Comparison of ENCODE assay signal across 22 cellular contexts in the genomic region with DNA sequence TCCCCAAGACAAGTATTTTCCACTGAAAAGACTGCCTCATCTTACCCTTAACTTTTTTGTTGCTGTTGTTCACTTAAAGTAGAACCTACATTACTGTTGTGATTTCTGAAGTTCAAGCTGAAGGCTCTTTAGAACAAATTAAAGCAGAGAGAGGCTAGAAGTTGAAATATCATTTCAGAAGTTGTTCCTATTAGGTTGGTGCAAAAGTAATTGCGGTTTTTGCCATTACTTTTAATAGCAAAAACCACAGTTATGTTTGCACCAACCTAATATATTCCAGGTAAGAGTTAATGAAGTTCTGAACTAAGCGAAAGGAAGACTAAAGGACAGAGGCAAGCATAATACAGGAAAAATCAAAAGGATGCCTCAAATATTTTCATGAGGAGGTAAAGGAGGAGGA.
A peak's percentile ranks its signal among the peaks of the same experiment; 100 is the strongest.
DNase-seq lines count a peak whose midpoint lies in the region; ATAC-seq, FAIRE-seq and TF ChIP-seq lines count a peak whose summit lies in the region.
"Had no signal": no experiment of that assay in that cellular context is flagged by ENCODE, and none has a peak within 500 bp of the region (broad histone marks: within the 10 kb centered on the region; RNA-seq: fewer than 3 reads in every experiment).

No MANE protein-coding gene starts in this region.

- no peak overlapping the region for H3K4me2 ChIP-seq in HepG2 (ENCODE audit: low read depth, low read length)
- no peak overlapping the region for H3K4me2 ChIP-seq in H1 (ENCODE audit: insufficient read depth in 1 of 2, low read depth in 2 of 2, low read length in 2 of 2)

- H3K27me3 ChIP-seq in HepG2 (ENCODE audit: control insufficient read depth in 1 of 2, insufficient read depth in 2 of 2, low read length in 2 of 2) (no peaks in the 10 kb centered on the region), right lobe of liver (no peaks in the 10 kb centered on the region), H1 (replicated peaks in 1 of 4; ENCODE audit: control insufficient read depth in 3 of 4, extremely low read depth in 1 of 4, insufficient read depth in 3 of 4, low read length in 3 of 4) (no peaks in the 10 kb centered on the region)

- TF ChIP-seq CTCF in HepG2 (CRISPR knock-in tag; IDR thresholded peaks at IDR 0.05) (no peak), right lobe of liver (IDR thresholded peaks at IDR 0.05) (no peak), H1 (IDR thresholded peaks at IDR 0.05; ENCODE audit: control extremely low read depth in 1 of 3, insufficient read depth in 1 of 3, low read depth in 1 of 3, low read length in 3 of 3) (no peak)

- H2AK5ac ChIP-seq in H1 (ENCODE audit: low read depth, low read length): no peak overlapping the region

- no peak overlapping the region for H2BK15ac ChIP-seq in H1 (ENCODE audit: low read length)

- ATAC-seq in HepG2 (no peak), right lobe of liver (no peak), HG03565 (IDR thresholded peaks at IDR 0.05; ENCODE audit: unreplicated experiment) (no peak), HG02759 (IDR thresholded peaks at IDR 0.05; ENCODE audit: unreplicated experiment) (no peak)
- ATAC-seq: Panc1 had no signal

- WGBS in HepG2 (ENCODE audit: low lambda C conversion rate): 41% methylated on average over 2 of the region's 2 CpGs
- WGBS in right lobe of liver (ENCODE audit: insufficient coverage, low coverage, low lambda C conversion rate, missing lambda C conversion rate): 49% methylated on average over 2 of the region's 2 CpGs
- 69% methylated on average over 2 of the region's 2 CpGs; no CpG with 5 or more reads in 1 of the 2 experiments for WGBS in H1 (ENCODE audit: extremely low coverage in 1 of 2, insufficient coverage in 1 of 2, insufficient read length in 1 of 2, insufficient replicate concordance in 2 of 2, low coverage in 1 of 2, low lambda C conversion rate in 2 of 2, missing lambda C conversion rate in 1 of 2), 2 experiments

- H4K91ac ChIP-seq in H1 (replicated peaks; ENCODE audit: insufficient read length, low read length): peak overlapping the region; percentile 7

- no peak overlapping the region for H4K8ac ChIP-seq in H1 (ENCODE audit: extremely low read depth, insufficient read depth, low read length)

- peak overlapping the region; percentile 60 for H4K5ac ChIP-seq in H1 (ENCODE audit: insufficient read length, low read depth, low read length)

- H3K27ac ChIP-seq in HepG2 (ENCODE audit: extremely low read length, insufficient read depth, low read length): no peak overlapping the region
- no peak overlapping the region for H3K27ac ChIP-seq in right lobe of liver
- peak overlapping the region; percentile 44 for H3K27ac ChIP-seq in angular gyrus (ENCODE audit: low read depth, low read length)
- no peak overlapping the region for H3K27ac ChIP-seq in H1 (ENCODE audit: low read depth, low read length)
- peak overlapping the region; percentile 70 for H3K27ac ChIP-seq in temporal lobe (ENCODE audit: low read depth, low read length)
- H3K27ac ChIP-seq: C4-2B, HL-60 had no signal

- TF ChIP-seq POLR2A in HepG2 (IDR thresholded peaks at IDR 0.05; ENCODE audit: insufficient read depth in 1 of 2, low read depth in 2 of 2, low read length in 2 of 2) (no peak), right lobe of liver (IDR thresholded peaks at IDR 0.05) (no peak), H1 (IDR thresholded peaks at IDR 0.05; ENCODE audit: control extremely low read depth in 1 of 2, low read depth in 2 of 2, low read length in 2 of 2) (no peak)

- no peak overlapping the region for H2BK12ac ChIP-seq in H1 (ENCODE audit: low read depth, low read length)

- H2AFZ ChIP-seq in HepG2 (ENCODE audit: low read length) (no peak overlapping the region), H1 (ENCODE audit: low read length) (no peak overlapping the region)

- POLR2A ChIA-PET in HepG2 (lab: Yijun Ruan, JAX): no interaction called here
- POLR2A ChIA-PET in H1 (lab: Charles Lee; ENCODE audit: partially characterized antibody): no interaction called here

- no peak overlapping the region for H3K56ac ChIP-seq in H1 (replicated peaks; ENCODE audit: insufficient read length, low read depth, low read length)

- in situ Hi-C loops in HepG2 (cut with HindIII; ENCODE audit: extremely low pct_ligation_motif_present, low pct_unique_long_range_greater_than_20kb): no loop called here

- FAIRE-seq in HepG2 (lab: Jason Lieb, UNC) (no peak), H1 (lab: Jason Lieb, UNC) (no peak)
- FAIRE-seq: D721Med had no signal

- no peak overlapping the region for H3K18ac ChIP-seq in H1 (ENCODE audit: extremely low read depth, low read length)

- H3K9ac ChIP-seq in HepG2 (ENCODE audit: insufficient read depth, low read depth, low read length) (no peak overlapping the region), H1 (replicated peaks in 1 of 4; ENCODE audit: extremely low read depth in 1 of 4, low read depth in 3 of 4, low read length in 3 of 4) (no peak overlapping the region)

- H3K23me2 ChIP-seq in H1 (ENCODE audit: low read depth, low read length): no peaks in the 10 kb centered on the region

- no peak for TF ChIP-seq EP300 in HepG2 (IDR thresholded peaks at IDR 0.05; ENCODE audit: low read depth in 2 of 2, low read length in 2 of 2)
- no peak for TF ChIP-seq EP300 in HepG2 (CRISPR knock-in tag; IDR thresholded peaks at IDR 0.05; ENCODE audit: borderline replicate concordance)
- TF ChIP-seq EP300 in H1 (IDR thresholded peaks at IDR 0.05; ENCODE audit: borderline replicate concordance in 1 of 2, low read depth in 2 of 2, low read length in 2 of 2): no peak

- BruUV-seq in HepG2 (replicated peaks; lab: Mats Ljungman, UMichigan): no TSS peak

- no peak overlapping the region for H2BK5ac ChIP-seq in H1 (ENCODE audit: low read depth, low read length)

- no peak overlapping the region for H3K14ac ChIP-seq in H1 (ENCODE audit: insufficient read length)

- no peak overlapping the region for H3K23ac ChIP-seq in H1 (ENCODE audit: insufficient read length)

- intact Hi-C loops in HepG2 (cut with micrococcal nuclease; ENCODE audit: unreplicated experiment) (no loop called here), right lobe of liver (cut with DNase I) (no loop called here)

- no peak for DNase-seq in HepG2 (ENCODE audit: low spot score)
- DNase-seq in right lobe of liver: no peak
- no peak for DNase-seq in H1 (ENCODE audit: low read depth in 1 of 2, low spot score in 2 of 2)
- DNase-seq in stimulated activated naive CD4-positive, alpha-beta T cell treated with Interleukin-2 at 50 U/mL for 16 hours (lab: John Stamatoyannopoulos, UW): no peak
- DNase-seq: 8988T, AML-193, DMS53, GDM1, MM.1S, NCI-H1092 treated with DMSO at 0.1 percent for 48 hours, NCI-H1436 treated with DMSO at 0.1 percent for 48 hours, NCI-H226, NCI-H510A treated with DMSO at 0.1 percent for 48 hours, NCI-H774 had no signal

- H3K79me1 ChIP-seq in H1 (ENCODE audit: low read depth, low read length): no peaks in the 10 kb centered on the region

- H3K79me2 ChIP-seq in HepG2 (ENCODE audit: insufficient read depth, low read length) (no peaks in the 10 kb centered on the region), H1 (ENCODE audit: control insufficient read depth in 1 of 2, insufficient read depth in 2 of 2, low read length in 2 of 2) (no peaks in the 10 kb centered on the region)

- H3K4me3 ChIP-seq in HepG2 (replicated peaks in 1 of 3; ENCODE audit: insufficient read depth in 1 of 3, low read depth in 2 of 3, low read length in 3 of 3) (no peak overlapping the region), right lobe of liver (no peak overlapping the region), H1 (ENCODE audit: extremely low read depth in 1 of 4, insufficient read depth in 2 of 4, low read depth in 3 of 4, low read length in 4 of 4) (no peak overlapping the region)

- H3K36me3 ChIP-seq in HepG2 (replicated peaks in 1 of 2; ENCODE audit: control insufficient read depth in 1 of 2, insufficient read depth in 2 of 2, low read length in 2 of 2) (no peaks in the 10 kb centered on the region), right lobe of liver (no peaks in the 10 kb centered on the region), H1 (ENCODE audit: control insufficient read depth in 2 of 4, insufficient read depth in 4 of 4, low read length in 3 of 4) (no peaks in the 10 kb centered on the region)

- CTCF ChIA-PET in HepG2 (lab: Yijun Ruan, JAX; ENCODE audit: low intra/inter-chr PET ratio, low total read pairs) (no interaction called here), H1 (lab: Charles Lee; ENCODE audit: partially characterized antibody) (no interaction called here)

- no peaks in the 10 kb centered on the region for H3K9me3 ChIP-seq in HepG2 (ENCODE audit: low read length)
- H3K9me3 ChIP-seq in right lobe of liver: no peaks in the 10 kb centered on the region
- no peaks in the 10 kb centered on the region for H3K9me3 ChIP-seq in H1 (ENCODE audit: insufficient read depth in 2 of 2, low read depth in 1 of 2, low read length in 1 of 2)

- H2BK120ac ChIP-seq in H1 (replicated peaks; ENCODE audit: low read depth, low read length): no peak overlapping the region

- H3K4ac ChIP-seq in H1 (replicated peaks; ENCODE audit: insufficient read length, low read depth, low read length): no peak overlapping the region

- no peaks in the 10 kb centered on the region for H4K20me1 ChIP-seq in HepG2 (ENCODE audit: insufficient read depth, low read length)
- H4K20me1 ChIP-seq in H1 (replicated peaks in 1 of 2; ENCODE audit: control insufficient read depth in 1 of 2, insufficient read depth in 2 of 2, low read length in 2 of 2): no peaks in the 10 kb centered on the region

- no peaks in the 10 kb centered on the region for H3K4me1 ChIP-seq in HepG2 (ENCODE audit: insufficient read depth, low read length)
- H3K4me1 ChIP-seq in right lobe of liver: no peaks in the 10 kb centered on the region
- H3K4me1 ChIP-seq in H1 (replicated peaks in 1 of 4; ENCODE audit: control insufficient read depth in 3 of 4, insufficient read depth in 4 of 4, low read length in 3 of 4): peaks cover 1 to 17% (median 6%) of the 10 kb centered on the region in 4 experiments; a peak in 4 of 7 replicates

- TF ChIP-seq RAD21 in HepG2 (CRISPR knock-in tag; IDR thresholded peaks at IDR 0.05): no peak
- TF ChIP-seq RAD21 in H1 (IDR thresholded peaks at IDR 0.05 in 1 of 2, conservative IDR thresholded peaks at IDR 0.05 in 1 of 2; ENCODE audit: low read depth in 2 of 2, low read length in 2 of 2): no peak

- H2BK20ac ChIP-seq in H1 (ENCODE audit: low read length): no peak overlapping the region

TF ChIP-seq in HepG2, 621 proteins besides CTCF, POLR2A, EP300 and RAD21 (continues in another document):
- TF ChIP-seq ETV6 (CRISPR knock-in tag; conservative IDR thresholded peaks at IDR 0.05): no peak

TF ChIP-seq in H1, 55 proteins besides CTCF, POLR2A, EP300 and RAD21 (continues in another document):
- TF ChIP-seq, protein P1, sequence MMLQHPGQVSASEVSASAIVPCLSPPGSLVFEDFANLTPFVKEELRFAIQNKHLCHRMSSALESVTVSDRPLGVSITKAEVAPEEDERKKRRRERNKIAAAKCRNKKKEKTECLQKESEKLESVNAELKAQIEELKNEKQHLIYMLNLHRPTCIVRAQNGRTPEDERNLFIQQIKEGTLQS (IDR thresholded peaks at IDR 0.05; ENCODE audit: insufficient read depth, low read depth, low read length): no peak

Comparison
In these comparisons a context has a peak if more than half of its experiments do, and no peak if none do; other contexts are left out.
1. H3K27ac ChIP-seq: peak in angular gyrus (single experiment) and temporal lobe (single experiment); none in HepG2 (single experiment), right lobe of liver (0 of 3) and H1 (single experiment).